Comparison of ENCODE assay signal across 8 cellular contexts in the genomic region with DNA sequence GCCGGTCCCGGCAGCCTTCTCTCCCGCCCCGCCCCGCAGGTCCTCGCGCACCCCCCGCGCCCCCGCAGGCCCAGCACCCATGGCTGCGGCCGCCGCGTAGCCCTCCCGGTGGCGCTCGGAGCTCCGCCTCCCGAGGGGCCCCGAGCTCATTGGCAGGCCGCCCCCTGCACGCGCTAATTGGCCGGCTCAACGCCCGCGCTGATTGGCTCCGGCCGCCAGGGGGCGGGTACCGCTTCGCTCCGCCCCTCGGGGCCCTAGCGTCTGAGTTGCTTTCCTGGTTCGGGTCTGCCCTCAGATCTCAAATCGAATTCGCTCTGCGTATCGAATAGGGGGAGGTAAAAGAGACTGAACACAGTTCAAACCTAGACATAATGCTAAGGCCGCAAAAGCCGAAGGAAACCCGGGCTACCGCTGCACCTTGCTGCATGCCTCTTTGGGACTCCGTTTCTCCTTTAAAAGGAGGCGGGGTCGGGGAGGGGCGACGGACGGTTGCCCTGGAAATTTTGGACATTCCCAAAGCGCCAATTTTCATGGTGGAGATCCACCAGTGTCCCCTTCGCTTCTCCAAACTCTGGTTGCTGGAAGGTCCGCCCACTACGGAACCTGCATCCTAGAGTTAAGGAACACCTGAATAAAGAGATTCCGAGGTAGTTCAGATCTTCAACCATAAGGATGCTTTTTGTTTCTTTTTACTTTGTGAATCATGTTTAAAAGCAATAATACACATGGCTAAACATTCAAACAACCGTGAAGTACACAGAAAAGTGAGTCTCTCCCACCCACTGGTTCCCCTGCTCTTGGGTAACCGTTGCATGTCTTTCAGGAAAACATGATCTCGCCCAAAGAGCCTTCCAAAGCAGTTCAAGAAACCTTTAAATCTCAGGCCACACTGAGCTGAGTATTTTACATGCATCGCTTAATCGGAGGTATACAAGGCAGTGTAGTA. TPM values are rescaled to one million over a fixed set of nuclear protein-coding genes. Genes with fewer than 3 reads are reported as not detected.
DNase-seq lines count a peak whose midpoint lies in the region; ATAC-seq, FAIRE-seq and TF ChIP-seq lines count a peak whose summit lies in the region.

Gene DEXI (minus strand): TSS at position 117 of the 946 bp plus-strand sequence. CDS start 463 bp downstream, outside the sequence.

- H2AFZ ChIP-seq in keratinocyte (ENCODE audit: control insufficient read depth, low read length) = peak within 1 kb of the TSS; percentile 97

- DNase-seq in AG04450 (ENCODE audit: low read depth, low spot score) = peak; percentile 66
- peak; percentile 83 for DNase-seq in NCI-H226
- peak; percentile 86 for DNase-seq in activated CD4-positive, CD25-positive, alpha-beta regulatory T cell treated with anti-CD3 and anti-CD28 coated beads, Interleukin-2, amount 50 U/mL, for 16 hours (ENCODE audit: low read depth, low spot score)
- peak; percentile 92 for DNase-seq in central memory CD4-positive, alpha-beta T cell
- peak; percentile 32 for DNase-seq in keratinocyte (ENCODE audit: low read depth, low spot score)
- peak; percentile 93 to 94 for DNase-seq in stimulated activated CD4-positive, alpha-beta T cell treated with anti-CD3 and anti-CD28 coated beads, Interleukin-15, amount 100 ng/mL, for 1 hour (ENCODE audit: low read depth in 1 of 2, low spot score in 1 of 2)

- dilution Hi-C loops in keratinocyte (cut with MboI; ENCODE audit: extremely low pct_ligation_motif_present, low sequenced_read_pairs) = no loop called here

- CTCF ChIA-PET in AG04450 (lab: Charles Lee) = interaction anchor here (0.6 to 1.0 kb wide), 3 partner anchors 8 to 23 kb away, joined by 4 to 7 read pairs (median 5); no protein-coding TSS in a partner anchor

- H4K20me1 ChIP-seq in keratinocyte (ENCODE audit: control insufficient read depth, extremely low read depth, insufficient read depth, low read length) = peaks cover 33% of the 10 kb centered on the region

- TF ChIP-seq CTCF in AG04450 (IDR thresholded peaks at IDR 0.05; ENCODE audit: low read depth, low read length) (no peak), keratinocyte (optimal IDR thresholded peaks at IDR 0.05 in 1 of 3, IDR thresholded peaks at IDR 0.05 in 1 of 3, conservative IDR thresholded peaks at IDR 0.05 in 1 of 3; ENCODE audit: extremely low read depth in 1 of 3, insufficient read depth in 2 of 3, low read length in 3 of 3) (peak in 1 of 3 experiments; percentile 2)

- H3K4me2 ChIP-seq in keratinocyte (ENCODE audit: control insufficient read depth, extremely low read depth, insufficient read depth, low read depth, low read length) = peak within 1 kb of the TSS; percentile 92

- peaks cover 8% of the 10 kb centered on the region for H3K9me1 ChIP-seq in keratinocyte (ENCODE audit: control insufficient read depth, extremely low read depth, insufficient read depth, low read length)

- POLR2A ChIA-PET in AG04450 (lab: Yijun Ruan, JAX) = interaction anchor here (0.6 to 1.3 kb wide), 6 partner anchors 172 to 780 kb away, joined by 3 to 7 read pairs (median 3); partner anchors contain the start of genes NUBP1 and SOCS1

- H3K27me3 ChIP-seq in AG04450 (ENCODE audit: control insufficient read depth, insufficient read depth, low read length) (no peaks in the 10 kb centered on the region), keratinocyte (ENCODE audit: control insufficient read depth, extremely low read depth, insufficient read depth, low read length) (no peaks in the 10 kb centered on the region)

- H3K4me1 ChIP-seq in keratinocyte (ENCODE audit: control insufficient read depth, extremely low read depth, insufficient read depth, low read length) = peaks cover 60% of the 10 kb centered on the region

- H3K79me2 ChIP-seq in keratinocyte (ENCODE audit: control insufficient read depth, insufficient read depth, low read length) = peaks cover 73% of the 10 kb centered on the region

- FAIRE-seq in keratinocyte (lab: Jason Lieb, UNC) = no peak

- H3K27ac ChIP-seq in AG04450 (ENCODE audit: low read depth, low read length) (peak within 1 kb of the TSS; percentile 52), keratinocyte (ENCODE audit: control insufficient read depth, insufficient read depth, low read length) (peak within 1 kb of the TSS; percentile 60)

- peak within 1 kb of the TSS; percentile 80 for H3K4me3 ChIP-seq in AG04450 (ENCODE audit: low read depth, low read length)
- peak within 1 kb of the TSS; percentile 65 to 84 (median 80) for H3K4me3 ChIP-seq in keratinocyte (ENCODE audit: control insufficient read depth in 2 of 3, extremely low read depth in 1 of 3, insufficient read depth in 2 of 3, low read depth in 1 of 3, low read length in 3 of 3)

- no peaks in the 10 kb centered on the region; the same call in 1 of the 2 replicates for H3K9me3 ChIP-seq in AG04450 (ENCODE audit: control insufficient read depth, insufficient read depth, low read length)
- no peaks in the 10 kb centered on the region for H3K9me3 ChIP-seq in keratinocyte (ENCODE audit: control insufficient read depth, low read depth, low read length)

- ATAC-seq in GM18873 (IDR thresholded peaks at IDR 0.05; ENCODE audit: low FRiP score, unreplicated experiment) (peak; percentile 42), HG03135 (IDR thresholded peaks at IDR 0.05; ENCODE audit: unreplicated experiment) (peak; percentile 69)

- peak within 1 kb of the TSS; percentile 72 for H3K9ac ChIP-seq in keratinocyte (ENCODE audit: control insufficient read depth, extremely low read depth, insufficient read depth, low read length)

- peaks cover 4 to 19% of the 10 kb centered on the region in 2 experiments for H3K36me3 ChIP-seq in keratinocyte (ENCODE audit: control insufficient read depth in 2 of 2, extremely low read depth in 1 of 2, insufficient read depth in 2 of 2, low read length in 2 of 2)

RNA-seq across cellular contexts. Expression of gene DEXI, which starts in this region (rescaled TPM):
- polyA plus RNA-seq in AG04450 (2011; rRNA removed) (37.3 and 49.3 TPM in 2 replicates), keratinocyte (25.9 to 51.8 TPM (median 32.5 TPM) in 3 replicates)
- 30.8 and 35.0 TPM in 2 replicates for polyA minus RNA-seq in AG04450 (2011; rRNA and poly(A)+ RNA removed)
- polyA plus RNA-seq in keratinocyte (2011; ENCODE audit: low read depth) = 6.2 TPM
- 57.6 and 76.6 TPM in 2 replicates for polyA plus RNA-seq in keratinocyte (2011; cell fraction: cytosol; rRNA removed)
- polyA plus RNA-seq in keratinocyte (2011; cell fraction: nucleus; rRNA removed) = 33.9 and 44.4 TPM in 2 replicates
- 27.1 and 40.9 TPM in 2 replicates for polyA plus RNA-seq in keratinocyte (2012; ENCODE audit: low replicate concordance)
- polyA minus RNA-seq in keratinocyte = 37.2 to 80.4 TPM (median 58.4 TPM) in 3 replicates
- polyA minus RNA-seq in keratinocyte (2011; cell fraction: cytosol; rRNA and poly(A)+ RNA removed) = 73.3 TPM
- 12.8 and 14.9 TPM in 2 replicates for polyA minus RNA-seq in keratinocyte (2011; cell fraction: nucleus; rRNA and poly(A)+ RNA removed)

Comparison
In these comparisons a context has a peak if more than half of its experiments do, and no peak if none do; other contexts are left out.
1. Peak in every context shown above with its lines: DNase-seq, ATAC-seq, H3K4me3 ChIP-seq and H3K27ac ChIP-seq.
2. DNase-seq: peak in every context shown above with its lines; median percentile 94 in stimulated activated CD4-positive, alpha-beta T cell treated with anti-CD3 and anti-CD28 coated beads, Interleukin-15, amount 100 ng/mL, for 1 hour; 92 in central memory CD4-positive, alpha-beta T cell; 86 in activated CD4-positive, CD25-positive, alpha-beta regulatory T cell treated with anti-CD3 and anti-CD28 coated beads, Interleukin-2, amount 50 U/mL, for 16 hours; 83 in NCI-H226; 66 in AG04450; 32 in keratinocyte.